In genomic region chr1:40251456-40251855, GRCh38 we compare ENCODE assay signal across 27 cellular contexts. TPM values are rescaled to one million over a fixed set of nuclear protein-coding genes. Genes with fewer than 3 reads are reported as not detected.
DNase-seq lines count a peak whose midpoint lies in the region; ATAC-seq, FAIRE-seq and TF ChIP-seq lines count a peak whose summit lies in the region.
"Had no signal": no experiment of that assay in that cellular context is flagged by ENCODE, and none has a peak within 500 bp of the region (broad histone marks: within the 10 kb centered on the region; RNA-seq: fewer than 3 reads in every experiment).

No MANE protein-coding gene starts in this region.

- no peaks in the 10 kb centered on the region for H3K27me3 Mint-ChIP-seq in central memory CD8-positive, alpha-beta T cell
- H3K27me3 Mint-ChIP-seq: CD4-positive, alpha-beta memory T cell had no signal

- H3K4me1 Mint-ChIP-seq in central memory CD8-positive, alpha-beta T cell = peaks cover 20% of the 10 kb centered on the region

- H3K79me2 ChIP-seq in HepG2 (ENCODE audit: insufficient read depth, low read length) = peaks cover 8% of the 10 kb centered on the region

- peaks cover 41% of the 10 kb centered on the region for H3K4me1 ChIP-seq in HepG2 (ENCODE audit: insufficient read depth, low read length)
- peaks cover 0 to 4% (median under 1%) of the 10 kb centered on the region in 4 donors for H3K4me1 ChIP-seq in right lobe of liver

- CTCF ChIA-PET in HepG2 (lab: Yijun Ruan, JAX; ENCODE audit: low intra/inter-chr PET ratio, low total read pairs) = no interaction called here

- ATAC-seq in HepG2 = no peak; the same call in 2 of the 3 replicates
- no peak for ATAC-seq in right lobe of liver
- ATAC-seq in central memory CD8-positive, alpha-beta T cell (replicated peaks; ENCODE audit: extremely low read depth, poor library complexity, severe bottlenecking) = no peak
- ATAC-seq in GM21390 (IDR thresholded peaks at IDR 0.05; ENCODE audit: unreplicated experiment) = no peak

- no peaks in the 10 kb centered on the region for H3K36me3 ChIP-seq in HepG2 (replicated peaks in 1 of 2; ENCODE audit: control insufficient read depth in 1 of 2, insufficient read depth in 2 of 2, low read length in 2 of 2)
- H3K36me3 ChIP-seq in right lobe of liver = no peaks in the 10 kb centered on the region

- TF ChIP-seq EP300 in HepG2 (IDR thresholded peaks at IDR 0.05; ENCODE audit: low read depth in 2 of 2, low read length in 2 of 2) (no peak), HepG2 (CRISPR knock-in tag; IDR thresholded peaks at IDR 0.05; ENCODE audit: borderline replicate concordance) (no peak)

- no peak for FAIRE-seq in HepG2 (lab: Jason Lieb, UNC)
- FAIRE-seq: G401.6, GM18507 had no signal

- H4K20me1 ChIP-seq in HepG2 (ENCODE audit: insufficient read depth, low read length) = no peaks in the 10 kb centered on the region
- H4K20me1 ChIP-seq: BLaER1 treated with 17β-estradiol and CSF1 and Interleukin-3, amounts not matched to agents 10 nM and 100 nM had no signal

- peaks cover 1% of the 10 kb centered on the region for H3K36me3 Mint-ChIP-seq in central memory CD8-positive, alpha-beta T cell (ENCODE audit: insufficient read depth)
- H3K36me3 Mint-ChIP-seq: CD4-positive, alpha-beta memory T cell had no signal

- H3K9me3 Mint-ChIP-seq in central memory CD8-positive, alpha-beta T cell = no peaks in the 10 kb centered on the region
- H3K9me3 Mint-ChIP-seq: CD4-positive, alpha-beta memory T cell had no signal

- POLR2A ChIA-PET in HepG2 (lab: Yijun Ruan, JAX) = no interaction called here

- intact Hi-C loops in HepG2 (cut with micrococcal nuclease; ENCODE audit: unreplicated experiment) = loop anchor here (10.0 kb wide), 1 partner anchor 63 kb away; the partner anchor contains the start of gene COL9A2
- intact Hi-C loops in right lobe of liver (cut with DNase I) = no loop called here

- H3K9me3 ChIP-seq in HepG2 (ENCODE audit: low read length) (no peaks in the 10 kb centered on the region), right lobe of liver (no peaks in the 10 kb centered on the region)
- H3K9me3 ChIP-seq: BLaER1 treated with 17β-estradiol and CSF1 and Interleukin-3, amounts not matched to agents 10 nM and 100 nM had no signal

- WGBS in HepG2 (ENCODE audit: low lambda C conversion rate) = 19% methylated on average over 4 of the region's 4 CpGs
- WGBS in right lobe of liver (ENCODE audit: insufficient coverage, low coverage, low lambda C conversion rate, missing lambda C conversion rate) = 73% methylated on average over 4 of the region's 4 CpGs

- in situ Hi-C loops in HepG2 (cut with HindIII; ENCODE audit: extremely low pct_ligation_motif_present, low pct_unique_long_range_greater_than_20kb) = no loop called here

- H3K27ac Mint-ChIP-seq in central memory CD8-positive, alpha-beta T cell (ENCODE audit: low read depth) = peak overlapping the region; percentile 25

- H3K4me3 ChIP-seq in HepG2 (replicated peaks in 1 of 3; ENCODE audit: insufficient read depth in 1 of 3, low read depth in 2 of 3, low read length in 3 of 3) = peak overlapping the region in 2 of 3 experiments; percentile 23 to 24; a peak in 1 of 6 replicates
- H3K4me3 ChIP-seq in right lobe of liver = no peak overlapping the region
- H3K4me3 ChIP-seq: BLaER1 treated with 17β-estradiol and CSF1 and Interleukin-3, amounts not matched to agents 10 nM and 100 nM; PC-9 had no signal

- peak overlapping the region; percentile 41; the same call in 1 of the 2 replicates for H3K9ac ChIP-seq in HepG2 (ENCODE audit: insufficient read depth, low read depth, low read length)
- H3K9ac ChIP-seq: BLaER1 treated with 17β-estradiol and CSF1 and Interleukin-3, amounts not matched to agents 10 nM and 100 nM; KMS-11 had no signal

- TF ChIP-seq CTCF in HepG2 (CRISPR knock-in tag; IDR thresholded peaks at IDR 0.05) = no peak
- no peak for TF ChIP-seq CTCF in right lobe of liver (IDR thresholded peaks at IDR 0.05)

- DNase-seq in NOMO-1 treated with dmso at 0.1 percent for 144 hours (lab: John Stamatoyannopoulos, UW; ENCODE audit: unreplicated experiment) (peak; percentile 10), NOMO-1 treated with DMSO at 0.1 percent for 48 hours (lab: John Stamatoyannopoulos, UW; ENCODE audit: unreplicated experiment) (no peak), HepG2 (ENCODE audit: low spot score) (no peak), right lobe of liver (no peak), SKM-1 treated with dmso at 0.1 percent for 144 hours (lab: John Stamatoyannopoulos, UW; ENCODE audit: unreplicated experiment) (no peak)
- DNase-seq in central memory CD8-positive, alpha-beta T cell (ENCODE audit: low spot score in 2 of 2) = no peak
- DNase-seq: 8988T; CD4-positive, alpha-beta memory T cell; GOT3; HCEC 1CT; NCI-H1092; NCI-H1436; NCI-H187 treated with DMSO at 0.1 percent for 48 hours; NCI-H2107; NCI-H446 treated with DMSO at 0.1 percent for 48 hours; NCI-H526 treated with DMSO at 0.1 percent for 48 hours; PC-9; RPMI8226; SHP77 had no signal

- peak overlapping the region; percentile 96 for H2AFZ ChIP-seq in HepG2 (ENCODE audit: low read length)
- H2AFZ ChIP-seq: PC-9 had no signal

- TF ChIP-seq RAD21 in HepG2 (CRISPR knock-in tag; IDR thresholded peaks at IDR 0.05) = no peak

- H3K27me3 ChIP-seq in HepG2 (ENCODE audit: control insufficient read depth in 1 of 2, insufficient read depth in 2 of 2, low read length in 2 of 2) (no peaks in the 10 kb centered on the region), right lobe of liver (no peaks in the 10 kb centered on the region)
- H3K27me3 ChIP-seq: BLaER1 treated with 17β-estradiol and CSF1 and Interleukin-3, amounts not matched to agents 10 nM and 100 nM had no signal

- BruUV-seq in HepG2 (replicated peaks; lab: Mats Ljungman, UMichigan) = no TSS peak

- no peak overlapping the region for H3K4me3 Mint-ChIP-seq in central memory CD8-positive, alpha-beta T cell
- H3K4me3 Mint-ChIP-seq: CD4-positive, alpha-beta memory T cell had no signal

- TF ChIP-seq POLR2A in HepG2 (IDR thresholded peaks at IDR 0.05; ENCODE audit: insufficient read depth in 1 of 2, low read depth in 2 of 2, low read length in 2 of 2) = no peak
- no peak for TF ChIP-seq POLR2A in right lobe of liver (IDR thresholded peaks at IDR 0.05)

- H3K4me2 ChIP-seq in HepG2 (ENCODE audit: low read depth, low read length) = peak overlapping the region; percentile 64
- H3K4me2 ChIP-seq: KMS-11, PC-9 had no signal

- no peak overlapping the region for H3K27ac ChIP-seq in HepG2 (ENCODE audit: extremely low read length, insufficient read depth, low read length)
- no peak overlapping the region for H3K27ac ChIP-seq in right lobe of liver
- H3K27ac ChIP-seq: HL-60, KMS-11, PC-9 had no signal

TF ChIP-seq in HepG2, 621 proteins besides CTCF, POLR2A, EP300 and RAD21 (continues in another document):
- TF ChIP-seq ZNF724P (CRISPR knock-in tag; IDR thresholded peaks at IDR 0.05; ENCODE audit: borderline replicate concordance) = no peak
- no peak for TF ChIP-seq TCF7 (IDR thresholded peaks at IDR 0.05; ENCODE audit: low read depth)

RNA-seq across cellular contexts. Expression of gene TMCO2, which starts 3.7 kb away (rescaled TPM):
- total RNA-seq in HepG2 (2016; rRNA removed; fragmentation: Illumina TruSeq; extraction: Trizol) = not detected in 2 replicates
- total RNA-seq in HepG2 (2016; cell fraction: cytosol; rRNA removed; fragmentation: Illumina TruSeq; extraction: Trizol; ENCODE audit: low read depth) = not detected in 2 replicates
- not detected in 2 replicates for total RNA-seq in HepG2 (2016; cell fraction: insoluble cytoplasmic fraction; rRNA removed; fragmentation: Illumina TruSeq; extraction: Trizol)
- not detected in 2 replicates for total RNA-seq in HepG2 (2016; cell fraction: membrane; rRNA removed; fragmentation: Illumina TruSeq; extraction: Trizol)
- not detected in 2 replicates for total RNA-seq in HepG2 (2016; cell fraction: nucleus; rRNA removed; fragmentation: Illumina TruSeq; extraction: Trizol)
- not detected in 2 replicates for polyA plus RNA-seq in HepG2 (2011; rRNA removed)
- not detected in 2 replicates for polyA plus RNA-seq in HepG2 (2011; cell fraction: cytosol; rRNA removed)
- not detected in 2 replicates for polyA plus RNA-seq in HepG2 (2011; cell fraction: nucleus; rRNA removed)
- polyA plus RNA-seq in HepG2 (2012) = not detected in 2 replicates
- polyA plus RNA-seq in HepG2 (2016; cell fraction: cytosol; fragmentation: Illumina TruSeq; extraction: Trizol; ENCODE audit: low read depth) = not detected in 2 replicates
- polyA plus RNA-seq in HepG2 (2016; cell fraction: insoluble cytoplasmic fraction; fragmentation: Illumina TruSeq; extraction: Trizol; ENCODE audit: low read depth) = not detected in 2 replicates
- not detected in 2 replicates for polyA plus RNA-seq in HepG2 (2016; cell fraction: membrane; fragmentation: Illumina TruSeq; extraction: Trizol; ENCODE audit: low read depth)
- not detected in 2 replicates for polyA plus RNA-seq in HepG2 (2016; cell fraction: nucleus; fragmentation: Illumina TruSeq; extraction: Trizol; ENCODE audit: insufficient read depth, low read depth)
- polyA minus RNA-seq in HepG2 (2011; rRNA and poly(A)+ RNA removed; ENCODE audit: low replicate concordance) = 0.23 TPM in 1 of 2 replicates, not detected in the other
- not detected in 2 replicates for polyA minus RNA-seq in HepG2 (2011; cell fraction: cytosol; rRNA and poly(A)+ RNA removed)
- 1.0 TPM in 1 of 2 replicates, not detected in the other for polyA minus RNA-seq in HepG2 (2011; cell fraction: nucleus; rRNA and poly(A)+ RNA removed)
- total RNA-seq in right lobe of liver = not detected
- total RNA-seq: Daoy, HT-29, PC-9 had no signal
- polyA plus RNA-seq: CD4-positive, alpha-beta memory T cell had no signal

RNA-seq across cellular contexts. Expression of gene ZMPSTE24, which starts 6.6 kb away (rescaled TPM):
- 43.1 and 60.2 TPM in 2 replicates for total RNA-seq in HepG2 (2016; rRNA removed; fragmentation: Illumina TruSeq; extraction: Trizol)
- total RNA-seq in HepG2 (2016; cell fraction: cytosol; rRNA removed; fragmentation: Illumina TruSeq; extraction: Trizol; ENCODE audit: low read depth) = 5.6 and 6.4 TPM in 2 replicates
- 39.7 and 64.2 TPM in 2 replicates for total RNA-seq in HepG2 (2016; cell fraction: insoluble cytoplasmic fraction; rRNA removed; fragmentation: Illumina TruSeq; extraction: Trizol)
- 11.8 and 16.2 TPM in 2 replicates for total RNA-seq in HepG2 (2016; cell fraction: membrane; rRNA removed; fragmentation: Illumina TruSeq; extraction: Trizol)
- 58.8 and 66.7 TPM in 2 replicates for total RNA-seq in HepG2 (2016; cell fraction: nucleus; rRNA removed; fragmentation: Illumina TruSeq; extraction: Trizol)
- polyA plus RNA-seq in HepG2 (2011; rRNA removed) = 12.0 and 13.6 TPM in 2 replicates
- 5.9 and 11.3 TPM in 2 replicates for polyA plus RNA-seq in HepG2 (2011; cell fraction: cytosol; rRNA removed)
- polyA plus RNA-seq in HepG2 (2011; cell fraction: nucleus; rRNA removed) = 2.2 and 4.6 TPM in 2 replicates
- 21.8 and 25.9 TPM in 2 replicates for polyA plus RNA-seq in HepG2 (2012)
- 3.5 and 4.0 TPM in 2 replicates for polyA plus RNA-seq in HepG2 (2016; cell fraction: cytosol; fragmentation: Illumina TruSeq; extraction: Trizol; ENCODE audit: low read depth)
- 35.5 and 40.5 TPM in 2 replicates for polyA plus RNA-seq in HepG2 (2016; cell fraction: insoluble cytoplasmic fraction; fragmentation: Illumina TruSeq; extraction: Trizol; ENCODE audit: low read depth)
- polyA plus RNA-seq in HepG2 (2016; cell fraction: membrane; fragmentation: Illumina TruSeq; extraction: Trizol; ENCODE audit: low read depth) = 9.8 and 10.4 TPM in 2 replicates
- polyA plus RNA-seq in HepG2 (2016; cell fraction: nucleus; fragmentation: Illumina TruSeq; extraction: Trizol; ENCODE audit: insufficient read depth, low read depth) = 68.2 and 73.1 TPM in 2 replicates
- 13.4 and 36.2 TPM in 2 replicates for polyA minus RNA-seq in HepG2 (2011; rRNA and poly(A)+ RNA removed; ENCODE audit: low replicate concordance)
- 25.1 and 28.4 TPM in 2 replicates for polyA minus RNA-seq in HepG2 (2011; cell fraction: cytosol; rRNA and poly(A)+ RNA removed)
- 11.5 and 17.0 TPM in 2 replicates for polyA minus RNA-seq in HepG2 (2011; cell fraction: nucleus; rRNA and poly(A)+ RNA removed)
- total RNA-seq in right lobe of liver = 10 to 100 TPM; 21.1 to 36.9 (median 27.5) TPM

Comparison
In these comparisons a context has a peak if more than half of its experiments do, and no peak if none do; other contexts are left out.
1. H3K4me3 ChIP-seq: peak in HepG2 (2 of 3); none in right lobe of liver (0 of 3).